30 cellular contexts compared by ENCODE assay signal in the genomic region with DNA sequence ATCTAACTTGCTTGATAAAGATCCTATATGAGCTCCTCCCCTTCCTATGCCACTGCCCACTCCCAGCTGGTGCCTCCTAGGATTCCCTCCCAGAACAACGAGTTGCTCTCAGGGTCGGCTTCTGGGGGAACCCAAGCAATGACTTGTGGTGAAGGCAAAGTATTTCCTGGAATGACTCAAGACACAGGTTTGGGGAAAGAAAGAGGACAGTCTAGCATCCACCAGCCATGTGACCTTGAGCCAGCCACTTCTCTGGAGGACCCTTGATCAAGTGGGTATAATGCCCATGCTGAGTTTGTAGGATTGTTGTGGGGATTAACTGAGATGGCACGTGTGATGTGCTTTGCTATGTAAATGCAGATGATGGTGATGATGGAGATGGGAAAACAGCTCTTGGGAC. TPM values are rescaled to one million over a fixed set of nuclear protein-coding genes. Genes with fewer than 3 reads are reported as not detected.
"Had no signal": no experiment of that assay in that cellular context is flagged by ENCODE, and none has a peak within 500 bp of the region (broad histone marks: within the 10 kb centered on the region; RNA-seq: fewer than 3 reads in every experiment).

No MANE protein-coding gene starts in this region.

- H3K4me3 ChIP-seq: cardiac muscle cell, MG63, SK-N-MC had no signal

- ATAC-seq: activated T-helper 17 cell treated with anti-CD3 and anti-CD28 coated beads, Interleukin-2, amount 50 U/mL, for 72 hours; PC-3; T-cell had no signal

- FAIRE-seq: astrocyte, RCC 7860 had no signal

- H3K27me3 ChIP-seq: cardiac muscle cell had no signal

- H3K4me3 Mint-ChIP-seq: activated CD4-positive, alpha-beta memory T cell treated with anti-CD3 and anti-CD28 coated beads for 36 hours; activated CD4-positive, alpha-beta T cell treated with anti-CD3 and anti-CD28 coated beads, Interleukin-2, amount 10 ng/mL, durations not matched to agents 7 days and 5 days; activated naive CD4-positive, alpha-beta T cell treated with anti-CD3 and anti-CD28 coated beads for 36 hours; activated naive CD8-positive, alpha-beta T cell; activated T-helper 17 cell treated with anti-CD3 and anti-CD28 coated beads, Interleukin-2, amount 50 U/mL, for 72 hours; brain; T-cell had no signal

- H3K27ac Mint-ChIP-seq: activated CD4-positive, alpha-beta memory T cell treated with anti-CD3 and anti-CD28 coated beads for 36 hours; activated CD4-positive, alpha-beta T cell treated with anti-CD3 and anti-CD28 coated beads, Interleukin-2, amount 10 ng/mL, durations not matched to agents 7 days and 5 days; activated naive CD4-positive, alpha-beta T cell treated with anti-CD3 and anti-CD28 coated beads for 36 hours; activated naive CD8-positive, alpha-beta T cell; activated T-helper 17 cell treated with anti-CD3 and anti-CD28 coated beads, Interleukin-2, amount 50 U/mL, for 72 hours; brain; T-cell had no signal

- H3K4me1 Mint-ChIP-seq: activated CD4-positive, alpha-beta T cell treated with anti-CD3 and anti-CD28 coated beads, Interleukin-2, amount 10 ng/mL, durations not matched to agents 7 days and 5 days; activated T-helper 17 cell treated with anti-CD3 and anti-CD28 coated beads, Interleukin-2, amount 50 U/mL, for 72 hours; brain; T-cell had no signal

- H3K27me3 Mint-ChIP-seq: activated CD4-positive, alpha-beta memory T cell treated with anti-CD3 and anti-CD28 coated beads for 36 hours; activated CD4-positive, alpha-beta T cell treated with anti-CD3 and anti-CD28 coated beads, Interleukin-2, amount 10 ng/mL, durations not matched to agents 7 days and 5 days; activated naive CD8-positive, alpha-beta T cell; activated T-helper 17 cell treated with anti-CD3 and anti-CD28 coated beads, Interleukin-2, amount 50 U/mL, for 72 hours; T-cell had no signal

- H3K27ac ChIP-seq: cardiac muscle cell, SK-N-MC, VCaP had no signal

- H3K36me3 ChIP-seq: cardiac muscle cell, MG63 had no signal

- DNase-seq: activated CD4-positive, alpha-beta memory T cell treated with anti-CD3 and anti-CD28 coated beads for 36 hours; activated CD4-positive, alpha-beta T cell treated with anti-CD3 and anti-CD28 coated beads, Interleukin-2, amount 10 ng/mL, durations not matched to agents 7 days and 5 days; activated CD4-positive, CD25-positive, alpha-beta regulatory T cell; activated CD8-positive, alpha-beta memory T cell treated with anti-CD3 and anti-CD28 coated beads for 24 hours; activated gamma-delta T cell; activated naive CD4-positive, alpha-beta T cell treated with anti-CD3 and anti-CD28 coated beads for 36 hours; activated T-cell treated with anti-CD3 and anti-CD28 coated beads, Interleukin-2, amount 50 U/mL, for 48 hours; amygdala; MG63; NCI-H1048; NCI-H146; NCI-H187 treated with DMSO at 0.1 percent for 48 hours; NCI-H2081 treated with DMSO at 0.1 percent for 48 hours; NCI-H2171; NCI-H2227 treated with DMSO at 0.1 percent for 48 hours; NCI-H446 treated with DMSO at 0.1 percent for 48 hours; NCI-H524 treated with DMSO at 0.1 percent for 48 hours; NCI-H748 treated with DMSO at 0.1 percent for 48 hours; PC-3; T-cell; T-helper 2 cell; T1000 had no signal

- H3K36me3 Mint-ChIP-seq: brain had no signal

RNA-seq across cellular contexts. Expression of a gene that starts 33.0 kb away (rescaled TPM):
- total RNA-seq: activated CD4-positive, alpha-beta memory T cell treated with anti-CD3 and anti-CD28 coated beads for 36 hours; activated CD4-positive, alpha-beta T cell treated with anti-CD3 and anti-CD28 coated beads, Interleukin-2, amount 10 ng/mL, durations not matched to agents 7 days and 5 days; activated naive CD4-positive, alpha-beta T cell treated with anti-CD3 and anti-CD28 coated beads for 36 hours; activated T-helper 17 cell treated with anti-CD3 and anti-CD28 coated beads, Interleukin-2, amount 50 U/mL, for 72 hours; astrocyte; cardiac muscle cell; PC-3; T-cell had no signal
- polyA plus RNA-seq: cardiac muscle cell had no signal

RNA-seq across cellular contexts. Expression of a gene that starts 42.1 kb away (rescaled TPM):
- total RNA-seq: activated CD4-positive, alpha-beta memory T cell treated with anti-CD3 and anti-CD28 coated beads for 36 hours; activated CD4-positive, alpha-beta T cell treated with anti-CD3 and anti-CD28 coated beads, Interleukin-2, amount 10 ng/mL, durations not matched to agents 7 days and 5 days; activated naive CD4-positive, alpha-beta T cell treated with anti-CD3 and anti-CD28 coated beads for 36 hours; activated T-helper 17 cell treated with anti-CD3 and anti-CD28 coated beads, Interleukin-2, amount 50 U/mL, for 72 hours; astrocyte; cardiac muscle cell; PC-3; T-cell had no signal
- polyA plus RNA-seq: cardiac muscle cell had no signal

RNA-seq across cellular contexts. Expression of a gene that starts 51.7 kb away (rescaled TPM):
- total RNA-seq: activated CD4-positive, alpha-beta memory T cell treated with anti-CD3 and anti-CD28 coated beads for 36 hours; activated CD4-positive, alpha-beta T cell treated with anti-CD3 and anti-CD28 coated beads, Interleukin-2, amount 10 ng/mL, durations not matched to agents 7 days and 5 days; activated naive CD4-positive, alpha-beta T cell treated with anti-CD3 and anti-CD28 coated beads for 36 hours; activated T-helper 17 cell treated with anti-CD3 and anti-CD28 coated beads, Interleukin-2, amount 50 U/mL, for 72 hours; astrocyte; cardiac muscle cell; PC-3; T-cell had no signal
- polyA plus RNA-seq: cardiac muscle cell had no signal
